ENCODE assay signal across 22 cellular contexts in genomic region chr2:40321224-40321623, GRCh38.
DNase-seq lines count a peak whose midpoint lies in the region; ATAC-seq and TF ChIP-seq lines count a peak whose summit lies in the region.
"Had no signal": no experiment of that assay in that cellular context is flagged by ENCODE, and none has a peak within 500 bp of the region (broad histone marks: within the 10 kb centered on the region; RNA-seq: fewer than 3 reads in every experiment).

No MANE protein-coding gene starts in this region.

- H3K4me1 ChIP-seq in DOHH2 (ENCODE audit: control insufficient read depth, low read length) (peaks cover 100% of the 10 kb centered on the region), breast epithelium (no peaks in the 10 kb centered on the region)
- H3K4me1 ChIP-seq in naive thymus-derived CD4-positive, alpha-beta T cell (ENCODE audit: control insufficient read depth in 2 of 2, insufficient read depth in 2 of 2, low read length in 2 of 2), result no peaks in the 10 kb centered on the region
- H3K4me1 ChIP-seq: lower lobe of right lung had no signal

- no peak for TF ChIP-seq CTCF in DOHH2 (IDR thresholded peaks at IDR 0.05; ENCODE audit: low read depth, low read length, poor library complexity, severe bottlenecking)
- no peak for TF ChIP-seq CTCF in breast epithelium (IDR thresholded peaks at IDR 0.05)

- intact Hi-C loops in naive thymus-derived CD4-positive, alpha-beta T cell (cut with micrococcal nuclease), result no loop called here
- intact Hi-C loops in breast epithelium (cut with DNase I; ENCODE audit: low total_unique reads), result no loop called here

- H4K20me1 ChIP-seq in DOHH2 (ENCODE audit: control insufficient read depth, insufficient read depth, low read depth, low read length), result no peaks in the 10 kb centered on the region
- H4K20me1 ChIP-seq: BLaER1 had no signal

- H3K27me3 ChIP-seq in DOHH2 (ENCODE audit: control insufficient read depth, low read length) (no peaks in the 10 kb centered on the region), breast epithelium (no peaks in the 10 kb centered on the region)
- no peaks in the 10 kb centered on the region for H3K27me3 ChIP-seq in naive thymus-derived CD4-positive, alpha-beta T cell (ENCODE audit: control insufficient read depth in 2 of 2, insufficient read depth in 2 of 2, low read length in 2 of 2)
- H3K27me3 ChIP-seq: BLaER1, brain microvascular endothelial cell had no signal

- H3K36me3 Mint-ChIP-seq in naive thymus-derived CD4-positive, alpha-beta T cell, result no peaks in the 10 kb centered on the region
- H3K36me3 Mint-ChIP-seq in effector memory CD8-positive, alpha-beta T cell (ENCODE audit: insufficient read depth), result no peaks in the 10 kb centered on the region
- H3K36me3 Mint-ChIP-seq: immature natural killer cell, T-cell had no signal

- peak overlapping the region; percentile 97 for H3K4me2 ChIP-seq in DOHH2 (ENCODE audit: low read length)
- H3K4me2 ChIP-seq: BLaER1 had no signal

- POLR2A ChIA-PET in naive thymus-derived CD4-positive, alpha-beta T cell (lab: Charles Lee), result no interaction called here

- CTCF ChIA-PET in naive thymus-derived CD4-positive, alpha-beta T cell (lab: Charles Lee), result no interaction called here

- in situ Hi-C loops in ACHN (cut with HindIII; ENCODE audit: low pct_ligation_motif_present, low pct_unique_long_range_greater_than_20kb, low sequenced_read_pairs), result no loop called here

- H3K27ac Mint-ChIP-seq in naive thymus-derived CD4-positive, alpha-beta T cell, result no peak overlapping the region
- H3K27ac Mint-ChIP-seq in effector memory CD8-positive, alpha-beta T cell, result no peak overlapping the region
- H3K27ac Mint-ChIP-seq: activated CD4-positive, alpha-beta T cell treated with anti-CD3 and anti-CD28 coated beads, Interleukin-2, amount 10 ng/mL, durations not matched to agents 7 days and 5 days; activated naive CD8-positive, alpha-beta T cell treated with anti-CD3 and anti-CD28 coated beads, Interleukin-2, amount 50 U/mL, for 24 hours; immature natural killer cell; T-cell had no signal

- peak overlapping the region; percentile 93 for H3K27ac ChIP-seq in DOHH2 (ENCODE audit: low read depth, low read length)
- H3K27ac ChIP-seq in naive thymus-derived CD4-positive, alpha-beta T cell (ENCODE audit: low read depth, low read length), result no peak overlapping the region
- H3K27ac ChIP-seq in breast epithelium, result no peak overlapping the region
- H3K27ac ChIP-seq: BLaER1, brain microvascular endothelial cell, lower lobe of right lung had no signal

- peaks cover 3% of the 10 kb centered on the region; the same call in 1 of the 2 replicates for H3K9me3 ChIP-seq in DOHH2 (ENCODE audit: control insufficient read depth, insufficient read depth, low read length)
- no peaks in the 10 kb centered on the region for H3K9me3 ChIP-seq in naive thymus-derived CD4-positive, alpha-beta T cell (ENCODE audit: control insufficient read depth in 2 of 3, low read length in 3 of 3)
- no peaks in the 10 kb centered on the region for H3K9me3 ChIP-seq in breast epithelium
- H3K9me3 ChIP-seq: lower lobe of right lung had no signal

- H3K4me1 Mint-ChIP-seq in naive thymus-derived CD4-positive, alpha-beta T cell, result peaks cover 0 to 1% (median 0%) of the 10 kb centered on the region in 7 donors
- no peaks in the 10 kb centered on the region for H3K4me1 Mint-ChIP-seq in effector memory CD8-positive, alpha-beta T cell (ENCODE audit: low read depth in 2 of 2)
- H3K4me1 Mint-ChIP-seq: activated CD4-positive, alpha-beta T cell treated with anti-CD3 and anti-CD28 coated beads, Interleukin-2, amount 10 ng/mL, durations not matched to agents 7 days and 5 days; activated naive CD8-positive, alpha-beta T cell treated with anti-CD3 and anti-CD28 coated beads, Interleukin-2, amount 50 U/mL, for 24 hours; immature natural killer cell; T-cell had no signal

- no peak for DNase-seq in naive thymus-derived CD4-positive, alpha-beta T cell
- no peak for DNase-seq in effector memory CD8-positive, alpha-beta T cell
- DNase-seq in breast epithelium (ENCODE audit: low spot score in 2 of 2), result no peak
- no peak for DNase-seq in ACHN
- DNase-seq: activated CD4-positive, alpha-beta T cell treated with anti-CD3 and anti-CD28 coated beads, Interleukin-2, amount 10 ng/mL, durations not matched to agents 7 days and 5 days; activated CD8-positive, alpha-beta memory T cell treated with anti-CD3 and anti-CD28 coated beads, Interleukin-2, amount 50 U/mL, for 48 hours; activated effector memory CD4-positive, alpha-beta T cell treated with Interleukin-2 at 50 U/mL for 16 hours; activated naive CD8-positive, alpha-beta T cell treated with anti-CD3 and anti-CD28 coated beads, Interleukin-2, amount 50 U/mL, for 24 hours; brain microvascular endothelial cell; Calu3; immature natural killer cell; lower lobe of right lung; MM.1S; NCI-H1930; NCI-H510A; nucleus accumbens; T-cell had no signal

- H3K4me3 ChIP-seq in DOHH2 (ENCODE audit: low read length) (peak overlapping the region; percentile 78), breast epithelium (no peak overlapping the region)
- H3K4me3 ChIP-seq in naive thymus-derived CD4-positive, alpha-beta T cell (ENCODE audit: low read length), result no peak overlapping the region
- H3K4me3 ChIP-seq: BLaER1, lower lobe of right lung had no signal

- peaks cover 22% of the 10 kb centered on the region for H3F3A ChIP-seq in DOHH2 (ENCODE audit: control insufficient read depth, insufficient read depth)

- peaks cover 0 to 6% (median 0%) of the 10 kb centered on the region in 11 donors for H3K9me3 Mint-ChIP-seq in naive thymus-derived CD4-positive, alpha-beta T cell
- no peaks in the 10 kb centered on the region for H3K9me3 Mint-ChIP-seq in effector memory CD8-positive, alpha-beta T cell
- H3K9me3 Mint-ChIP-seq: activated CD4-positive, alpha-beta T cell treated with anti-CD3 and anti-CD28 coated beads, Interleukin-2, amount 10 ng/mL, durations not matched to agents 7 days and 5 days; activated naive CD8-positive, alpha-beta T cell treated with anti-CD3 and anti-CD28 coated beads, Interleukin-2, amount 50 U/mL, for 24 hours had no signal

- peaks cover 0 to 1% (median 0%) of the 10 kb centered on the region in 5 donors for H3K27me3 Mint-ChIP-seq in naive thymus-derived CD4-positive, alpha-beta T cell
- no peaks in the 10 kb centered on the region for H3K27me3 Mint-ChIP-seq in effector memory CD8-positive, alpha-beta T cell
- H3K27me3 Mint-ChIP-seq: activated naive CD8-positive, alpha-beta T cell treated with anti-CD3 and anti-CD28 coated beads, Interleukin-2, amount 50 U/mL, for 24 hours had no signal

- H3K4me3 Mint-ChIP-seq in naive thymus-derived CD4-positive, alpha-beta T cell, result no peak overlapping the region
- H3K4me3 Mint-ChIP-seq in effector memory CD8-positive, alpha-beta T cell, result no peak overlapping the region
- H3K4me3 Mint-ChIP-seq: activated CD4-positive, alpha-beta T cell treated with anti-CD3 and anti-CD28 coated beads, Interleukin-2, amount 10 ng/mL, durations not matched to agents 7 days and 5 days; activated naive CD8-positive, alpha-beta T cell treated with anti-CD3 and anti-CD28 coated beads, Interleukin-2, amount 50 U/mL, for 24 hours; immature natural killer cell; T-cell had no signal

- H3K79me2 ChIP-seq in DOHH2 (ENCODE audit: control insufficient read depth, low read length), result peaks cover 67% of the 10 kb centered on the region

- H3K9me2 ChIP-seq in DOHH2 (replicated peaks; ENCODE audit: control insufficient read depth, low read length), result no peaks in the 10 kb centered on the region

- no peak for TF ChIP-seq POLR2A in breast epithelium (IDR thresholded peaks at IDR 0.05)

- ATAC-seq in GM19025 (IDR thresholded peaks at IDR 0.05; ENCODE audit: low read depth, unreplicated experiment) (peak; percentile 73), HG02623 (IDR thresholded peaks at IDR 0.05; ENCODE audit: unreplicated experiment) (peak; percentile 65), HG03432 (IDR thresholded peaks at IDR 0.05; ENCODE audit: unreplicated experiment) (peak; percentile 83)
- ATAC-seq in naive thymus-derived CD4-positive, alpha-beta T cell, result no peak
- no peak for ATAC-seq in effector memory CD8-positive, alpha-beta T cell (replicated peaks)
- ATAC-seq: activated naive CD8-positive, alpha-beta T cell treated with anti-CD3 and anti-CD28 coated beads, Interleukin-2, amount 50 U/mL, for 24 hours; lower lobe of right lung; T-cell had no signal

- H3K36me3 ChIP-seq in DOHH2 (ENCODE audit: control insufficient read depth, low read length) (peaks cover 34% of the 10 kb centered on the region), breast epithelium (no peaks in the 10 kb centered on the region)
- H3K36me3 ChIP-seq in naive thymus-derived CD4-positive, alpha-beta T cell (ENCODE audit: control insufficient read depth in 2 of 3, insufficient read depth in 3 of 3, low read length in 3 of 3), result no peaks in the 10 kb centered on the region
- H3K36me3 ChIP-seq: brain microvascular endothelial cell, lower lobe of right lung had no signal

Comparison
In these comparisons a context has a peak if more than half of its experiments do, and no peak if none do; other contexts are left out.
1. ATAC-seq: peak in GM19025 (single experiment), HG02623 (single experiment) and HG03432 (single experiment); none in naive thymus-derived CD4-positive, alpha-beta T cell (single experiment) and effector memory CD8-positive, alpha-beta T cell (single experiment).